8 cellular contexts compared by ENCODE assay signal in genomic region chr10:103395754-103396066, GRCh38. TPM values are rescaled to one million over a fixed set of nuclear protein-coding genes. Genes with fewer than 3 reads are reported as not detected.
DNase-seq lines count a peak whose midpoint lies in the region; ATAC-seq, FAIRE-seq and TF ChIP-seq lines count a peak whose summit lies in the region.

No MANE protein-coding gene starts in this region.

- intact Hi-C loops in OCI-LY7 (cut with micrococcal nuclease; ENCODE audit: unreplicated experiment) = loop anchor here (1.0 to 2.0 kb wide), 2 partner anchors 27 to 477 kb away; partner anchors contain the start of gene CNNM2

- H3K79me1 ChIP-seq in H1 (ENCODE audit: low read depth, low read length) = peaks cover 12% of the 10 kb centered on the region

- no peaks in the 10 kb centered on the region for H3K27me3 Mint-ChIP-seq in naive B cell

- FAIRE-seq in H1 (lab: Jason Lieb, UNC) = no peak

- no peak overlapping the region for H3K56ac ChIP-seq in H1 (replicated peaks; ENCODE audit: insufficient read length, low read depth, low read length)

- H3K14ac ChIP-seq in H1 (ENCODE audit: insufficient read length) = no peak overlapping the region

- H3K4me2 ChIP-seq in OCI-LY7 (ENCODE audit: low read length) = peak overlapping the region; percentile 87
- H3K4me2 ChIP-seq in H1 (ENCODE audit: insufficient read depth in 1 of 2, low read depth in 2 of 2, low read length in 2 of 2) = peak overlapping the region; percentile 93 to 95

- no peak overlapping the region for H3K18ac ChIP-seq in H1 (ENCODE audit: extremely low read depth, low read length)

- H3K4me3 ChIP-seq in OCI-LY7 (ENCODE audit: low read depth, low read length, poor library complexity, severe bottlenecking) (peak overlapping the region; percentile 89), H1 (ENCODE audit: extremely low read depth in 1 of 4, insufficient read depth in 2 of 4, low read depth in 3 of 4, low read length in 4 of 4) (peak overlapping the region; percentile 96 to 99 (median 96))

- no peak for ATAC-seq in naive B cell (ENCODE audit: low read depth in 2 of 2)
- no peak for ATAC-seq in HG02852 (IDR thresholded peaks at IDR 0.05; ENCODE audit: unreplicated experiment)

- no peak overlapping the region for H2BK12ac ChIP-seq in H1 (ENCODE audit: low read depth, low read length)

- no peak overlapping the region for H2BK15ac ChIP-seq in H1 (ENCODE audit: low read length)

- H2AFZ ChIP-seq in OCI-LY7 (ENCODE audit: low read length) (peak overlapping the region; percentile 60; the same call in 1 of the 2 replicates), H1 (ENCODE audit: low read length) (no peak overlapping the region)

- H3K27ac Mint-ChIP-seq in naive B cell = peak overlapping the region; percentile 78 to 96 (median 93)

- TF ChIP-seq POLR2A in H1 (IDR thresholded peaks at IDR 0.05; ENCODE audit: control extremely low read depth in 1 of 2, low read depth in 2 of 2, low read length in 2 of 2) = no peak

- peak overlapping the region; percentile 47 for H3K27ac ChIP-seq in OCI-LY7 (ENCODE audit: low read depth, low read length, poor library complexity, severe bottlenecking)
- peak overlapping the region; percentile 37 for H3K27ac ChIP-seq in H1 (ENCODE audit: low read depth, low read length)

- no peak overlapping the region for H2BK120ac ChIP-seq in H1 (replicated peaks; ENCODE audit: low read depth, low read length)

- peaks cover 13% of the 10 kb centered on the region for H3K23me2 ChIP-seq in H1 (ENCODE audit: low read depth, low read length)

- H2BK20ac ChIP-seq in H1 (ENCODE audit: low read length) = no peak overlapping the region

- peak; percentile 30 for DNase-seq in DMS 273 (lab: John Stamatoyannopoulos, UW; ENCODE audit: unreplicated experiment)
- DNase-seq in DMS 273 treated with DMSO at 0.1 percent for 48 hours (lab: John Stamatoyannopoulos, UW) = no peak
- DNase-seq in OCI-LY7 (ENCODE audit: low spot score) = peak; percentile 17
- no peak for DNase-seq in H1 (ENCODE audit: low read depth in 1 of 2, low spot score in 2 of 2)
- DNase-seq in naive B cell = no peak
- no peak for DNase-seq in NK-92 treated with Interleukin-12 subunit alpha and Interleukin-12 subunit beta, amount 100 ng/mL, for 24 hours (lab: John Stamatoyannopoulos, UW)
- no peak for DNase-seq in HuH-7.5 (ENCODE audit: low spot score)

- H4K91ac ChIP-seq in H1 (replicated peaks; ENCODE audit: insufficient read length, low read length) = no peak overlapping the region

- no TSS peak for BruUV-seq in OCI-LY7 (replicated peaks; lab: Mats Ljungman, UMichigan)

- WGBS in H1 (ENCODE audit: extremely low coverage in 1 of 2, insufficient coverage in 1 of 2, insufficient read length in 1 of 2, insufficient replicate concordance in 2 of 2, low coverage in 1 of 2, low lambda C conversion rate in 2 of 2, missing lambda C conversion rate in 1 of 2), 2 experiments = 12% methylated on average over 11 of the region's 11 CpGs; no CpG with 5 or more reads in 1 of the 2 experiments

- TF ChIP-seq RAD21 in H1 (IDR thresholded peaks at IDR 0.05 in 1 of 2, conservative IDR thresholded peaks at IDR 0.05 in 1 of 2; ENCODE audit: low read depth in 2 of 2, low read length in 2 of 2) = no peak

- H3K9me2 ChIP-seq in OCI-LY7 (ENCODE audit: insufficient read depth, low read length) = no peaks in the 10 kb centered on the region

- peak overlapping the region; percentile 91 to 99 (median 96) for H3K4me3 Mint-ChIP-seq in naive B cell

- H2AK5ac ChIP-seq in H1 (ENCODE audit: low read depth, low read length) = no peak overlapping the region

- no peak overlapping the region for H3K23ac ChIP-seq in H1 (ENCODE audit: insufficient read length)

- H4K5ac ChIP-seq in H1 (ENCODE audit: insufficient read length, low read depth, low read length) = no peak overlapping the region

- no peaks in the 10 kb centered on the region for H3K27me3 ChIP-seq in H1 (replicated peaks in 1 of 4; ENCODE audit: control insufficient read depth in 3 of 4, extremely low read depth in 1 of 4, insufficient read depth in 3 of 4, low read length in 3 of 4)

- H3K36me3 ChIP-seq in OCI-LY7 (ENCODE audit: insufficient read depth, low read length) (peaks cover 74% of the 10 kb centered on the region), H1 (ENCODE audit: control insufficient read depth in 2 of 4, insufficient read depth in 4 of 4, low read length in 3 of 4) (peaks cover 19 to 52% (median 26%) of the 10 kb centered on the region in 4 experiments)

- no peaks in the 10 kb centered on the region for H3K36me3 Mint-ChIP-seq in naive B cell

- no peaks in the 10 kb centered on the region for H3K9me3 ChIP-seq in OCI-LY7 (ENCODE audit: low read length)
- H3K9me3 ChIP-seq in H1 (ENCODE audit: insufficient read depth in 2 of 2, low read depth in 1 of 2, low read length in 1 of 2) = no peaks in the 10 kb centered on the region

- TF ChIP-seq CTCF in OCI-LY7 (conservative IDR thresholded peaks at IDR 0.05; ENCODE audit: low read length) (no peak), H1 (IDR thresholded peaks at IDR 0.05; ENCODE audit: control extremely low read depth in 1 of 3, insufficient read depth in 1 of 3, low read depth in 1 of 3, low read length in 3 of 3) (no peak)

- H3K9me3 Mint-ChIP-seq in naive B cell = no peaks in the 10 kb centered on the region

- peak overlapping the region; percentile 74 to 90 (median 82) for H3K9ac ChIP-seq in H1 (replicated peaks in 1 of 4; ENCODE audit: extremely low read depth in 1 of 4, low read depth in 3 of 4, low read length in 3 of 4)

- peaks cover 72% of the 10 kb centered on the region for H3K79me2 ChIP-seq in OCI-LY7 (ENCODE audit: insufficient read depth, low read depth, low read length)
- peaks cover 14 to 56% of the 10 kb centered on the region in 2 experiments for H3K79me2 ChIP-seq in H1 (ENCODE audit: control insufficient read depth in 1 of 2, insufficient read depth in 2 of 2, low read length in 2 of 2)

- H3K4me1 ChIP-seq in OCI-LY7 (ENCODE audit: insufficient read depth, low read length, poor library complexity, severe bottlenecking) (peaks cover 31% of the 10 kb centered on the region), H1 (replicated peaks in 1 of 4; ENCODE audit: control insufficient read depth in 3 of 4, insufficient read depth in 4 of 4, low read length in 3 of 4) (peaks cover 0 to 10% (median 2%) of the 10 kb centered on the region in 4 experiments; a peak in 6 of 7 replicates)

- POLR2A ChIA-PET in OCI-LY7 (lab: Charles Lee) = interaction anchor here (0.9 to 1.3 kb wide), 5 partner anchors 9 to 109 kb away, joined by 3 to 5 read pairs (median 3); no protein-coding TSS in a partner anchor
- POLR2A ChIA-PET in H1 (lab: Charles Lee; ENCODE audit: partially characterized antibody) = interaction anchor here (0.8 to 2.5 kb wide), 14 partner anchors 8 to 97 kb away, joined by 3 to 13 read pairs (median 3); partner anchors contain the start of genes NEURL1 and PCGF6

- no peak for TF ChIP-seq EP300 in H1 (IDR thresholded peaks at IDR 0.05; ENCODE audit: borderline replicate concordance in 1 of 2, low read depth in 2 of 2, low read length in 2 of 2)

- H3K4ac ChIP-seq in H1 (replicated peaks; ENCODE audit: insufficient read length, low read depth, low read length) = no peak overlapping the region

- H2BK5ac ChIP-seq in H1 (ENCODE audit: low read depth, low read length) = peak overlapping the region; percentile 78

- CTCF ChIA-PET in OCI-LY7 (lab: Charles Lee; ENCODE audit: unreplicated experiment) (no interaction called here), H1 (lab: Charles Lee; ENCODE audit: partially characterized antibody) (interaction anchor here (2.1 kb wide), 1 partner anchor 20 kb away, joined by 12 read pairs; no protein-coding TSS in a partner anchor)

- peaks cover 32 to 53% (median 47%) of the 10 kb centered on the region in 3 donors for H3K4me1 Mint-ChIP-seq in naive B cell

- H4K20me1 ChIP-seq in OCI-LY7 (ENCODE audit: insufficient read depth, low read length) = peaks cover 11% of the 10 kb centered on the region; the same call in 1 of the 2 replicates
- H4K20me1 ChIP-seq in H1 (replicated peaks in 1 of 2; ENCODE audit: control insufficient read depth in 1 of 2, insufficient read depth in 2 of 2, low read length in 2 of 2) = peaks cover 2% of the 10 kb centered on the region in 2 experiments

- no peak overlapping the region for H4K8ac ChIP-seq in H1 (ENCODE audit: extremely low read depth, insufficient read depth, low read length)

RNA-seq across cellular contexts. Expression of gene ATP5MK, which starts 0.6 kb away (rescaled TPM):
- 74.7 and 117 TPM in 2 replicates for total RNA-seq in OCI-LY7 (2014; rRNA removed; shearing (Covaris generic))
- total RNA-seq in OCI-LY7 (2022) = 276 and 307 TPM in 2 replicates
- total RNA-seq in H1 (2021; fragmentation: NEBNext Ultra II Directional; extraction: Animal tissue kit (Norgen Biotek cat#: 25700)) = 312 and 339 TPM in 2 replicates
- 144 and 280 TPM in 2 replicates for polyA plus RNA-seq in H1 (2011; rRNA removed)
- polyA plus RNA-seq in H1 (2011; cell fraction: cytosol; rRNA removed) = 298 TPM
- polyA plus RNA-seq in H1 (2011; cell fraction: nucleus; rRNA removed) = 42.4 TPM
- 189 to 357 TPM (median 246 TPM) in 4 replicates for polyA plus RNA-seq in H1 (2012, experiment 1 of 2)
- 776 TPM for polyA plus RNA-seq in H1 (2012, experiment 2 of 2)
- 668 TPM for polyA plus RNA-seq in H1 (2013, experiment 1 of 2)
- 698 TPM for polyA plus RNA-seq in H1 (2013, experiment 2 of 2)
- polyA minus RNA-seq in H1 (2011; rRNA and poly(A)+ RNA removed) = 18.2 and 24.8 TPM in 2 replicates
- polyA minus RNA-seq in H1 (2011; cell fraction: cytosol; rRNA and poly(A)+ RNA removed) = 13.4 TPM
- 30.1 TPM for polyA minus RNA-seq in H1 (2011; cell fraction: nucleus; rRNA and poly(A)+ RNA removed)
- 100 to 1,000 TPM; 364 to 441 (median 409) TPM for polyA plus RNA-seq in naive B cell (ENCODE audit: low read depth in 6 of 6)

RNA-seq across cellular contexts. Expression of gene PDCD11, which starts 0.7 kb away (rescaled TPM):
- total RNA-seq in OCI-LY7 (2014; rRNA removed; shearing (Covaris generic)) = 54.5 and 62.9 TPM in 2 replicates
- total RNA-seq in OCI-LY7 (2022) = 64.4 and 68.4 TPM in 2 replicates
- total RNA-seq in H1 (2021; fragmentation: NEBNext Ultra II Directional; extraction: Animal tissue kit (Norgen Biotek cat#: 25700)) = 78.5 and 79.1 TPM in 2 replicates
- 18.1 and 24.3 TPM in 2 replicates for polyA plus RNA-seq in H1 (2011; rRNA removed)
- 30.7 TPM for polyA plus RNA-seq in H1 (2011; cell fraction: cytosol; rRNA removed)
- polyA plus RNA-seq in H1 (2011; cell fraction: nucleus; rRNA removed) = 90.1 TPM
- 53.2 to 61.0 TPM (median 55.8 TPM) in 4 replicates for polyA plus RNA-seq in H1 (2012, experiment 1 of 2)
- polyA plus RNA-seq in H1 (2012, experiment 2 of 2) = 12.5 TPM
- 44.6 TPM for polyA plus RNA-seq in H1 (2013, experiment 1 of 2)
- polyA plus RNA-seq in H1 (2013, experiment 2 of 2) = 49.0 TPM
- polyA minus RNA-seq in H1 (2011; rRNA and poly(A)+ RNA removed) = 91.5 and 96.4 TPM in 2 replicates
- 37.8 TPM for polyA minus RNA-seq in H1 (2011; cell fraction: cytosol; rRNA and poly(A)+ RNA removed)
- 71.9 TPM for polyA minus RNA-seq in H1 (2011; cell fraction: nucleus; rRNA and poly(A)+ RNA removed)
- polyA plus RNA-seq in naive B cell (ENCODE audit: low read depth in 6 of 6) = 10 to 100 TPM in 2 of 6 donors, 1 to 10 TPM in 4; 5.0 to 16.0 (median 9.4) TPM

RNA-seq across cellular contexts. Expression of gene TAF5, which starts 27.9 kb away (rescaled TPM):
- total RNA-seq in OCI-LY7 (2014; rRNA removed; shearing (Covaris generic)) = 15.9 and 20.2 TPM in 2 replicates
- total RNA-seq in OCI-LY7 (2022) = 17.6 and 17.8 TPM in 2 replicates
- 14.5 and 15.6 TPM in 2 replicates for total RNA-seq in H1 (2021; fragmentation: NEBNext Ultra II Directional; extraction: Animal tissue kit (Norgen Biotek cat#: 25700))
- polyA plus RNA-seq in H1 (2011; rRNA removed) (4.0 and 5.8 TPM in 2 replicates), naive B cell (ENCODE audit: low read depth in 6 of 6) (1 to 10 TPM; 3.4 to 5.3 (median 4.2) TPM)
- 6.8 TPM for polyA plus RNA-seq in H1 (2011; cell fraction: cytosol; rRNA removed)
- polyA plus RNA-seq in H1 (2011; cell fraction: nucleus; rRNA removed) = 2.3 TPM
- 6.9 to 12.3 TPM (median 8.3 TPM) in 4 replicates for polyA plus RNA-seq in H1 (2012, experiment 1 of 2)
- 1.4 TPM for polyA plus RNA-seq in H1 (2012, experiment 2 of 2)
- 8.2 TPM for polyA plus RNA-seq in H1 (2013, experiment 1 of 2)
- 9.1 TPM for polyA plus RNA-seq in H1 (2013, experiment 2 of 2)
- polyA minus RNA-seq in H1 (2011; rRNA and poly(A)+ RNA removed) = 7.5 and 7.8 TPM in 2 replicates
- 6.7 TPM for polyA minus RNA-seq in H1 (2011; cell fraction: cytosol; rRNA and poly(A)+ RNA removed)
- 6.0 TPM for polyA minus RNA-seq in H1 (2011; cell fraction: nucleus; rRNA and poly(A)+ RNA removed)

RNA-seq across cellular contexts. Expression of gene PCGF6, which starts 44.8 kb away (rescaled TPM):
- 14.9 and 16.0 TPM in 2 replicates for total RNA-seq in OCI-LY7 (2014; rRNA removed; shearing (Covaris generic))
- total RNA-seq in OCI-LY7 (2022) = 12.3 and 12.6 TPM in 2 replicates
- 16.2 and 18.6 TPM in 2 replicates for total RNA-seq in H1 (2021; fragmentation: NEBNext Ultra II Directional; extraction: Animal tissue kit (Norgen Biotek cat#: 25700))
- polyA plus RNA-seq in H1 (2011; rRNA removed) (4.0 and 6.9 TPM in 2 replicates), naive B cell (ENCODE audit: low read depth in 6 of 6) (10 to 100 TPM in 2 of 6 donors, 1 to 10 TPM in 4; 7.9 to 12.2 (median 9.1) TPM)
- polyA plus RNA-seq in H1 (2011; cell fraction: cytosol; rRNA removed) = 8.9 TPM
- polyA plus RNA-seq in H1 (2011; cell fraction: nucleus; rRNA removed) = 2.8 TPM
- polyA plus RNA-seq in H1 (2012, experiment 1 of 2) = 11.2 to 18.2 TPM (median 11.6 TPM) in 4 replicates
- polyA plus RNA-seq in H1 (2012, experiment 2 of 2) = 1.6 TPM
- 7.5 TPM for polyA plus RNA-seq in H1 (2013, experiment 1 of 2)
- polyA plus RNA-seq in H1 (2013, experiment 2 of 2) = 7.6 TPM
- 5.1 and 5.2 TPM in 2 replicates for polyA minus RNA-seq in H1 (2011; rRNA and poly(A)+ RNA removed)
- polyA minus RNA-seq in H1 (2011; cell fraction: cytosol; rRNA and poly(A)+ RNA removed) = 5.1 TPM
- polyA minus RNA-seq in H1 (2011; cell fraction: nucleus; rRNA and poly(A)+ RNA removed) = 5.8 TPM

RNA-seq across cellular contexts. Expression of gene CALHM2, which starts 56.5 kb away (rescaled TPM):
- not detected in 2 replicates for total RNA-seq in OCI-LY7 (2014; rRNA removed; shearing (Covaris generic))
- not detected in 2 replicates for total RNA-seq in OCI-LY7 (2022)
- total RNA-seq in H1 (2021; fragmentation: NEBNext Ultra II Directional; extraction: Animal tissue kit (Norgen Biotek cat#: 25700)) = 1.2 and 1.9 TPM in 2 replicates
- polyA plus RNA-seq in H1 (2011; rRNA removed) (2.4 and 2.5 TPM in 2 replicates), naive B cell (ENCODE audit: low read depth in 6 of 6) (1 to 10 TPM in 2 of 6 donors, under 1 TPM in 3, not detected in 1; 0.39 to 2.3 (median 1.00) TPM)
- 2.3 TPM for polyA plus RNA-seq in H1 (2011; cell fraction: cytosol; rRNA removed)
- polyA plus RNA-seq in H1 (2011; cell fraction: nucleus; rRNA removed) = 3.2 TPM
- 3.0 to 5.8 TPM (median 4.1 TPM) in 4 replicates for polyA plus RNA-seq in H1 (2012, experiment 1 of 2)
- 1.7 TPM for polyA plus RNA-seq in H1 (2012, experiment 2 of 2)
- 1.4 TPM for polyA plus RNA-seq in H1 (2013, experiment 1 of 2)
- 1.1 TPM for polyA plus RNA-seq in H1 (2013, experiment 2 of 2)
- 1.8 and 2.3 TPM in 2 replicates for polyA minus RNA-seq in H1 (2011; rRNA and poly(A)+ RNA removed)
- polyA minus RNA-seq in H1 (2011; cell fraction: cytosol; rRNA and poly(A)+ RNA removed) = 0.81 TPM
- polyA minus RNA-seq in H1 (2011; cell fraction: nucleus; rRNA and poly(A)+ RNA removed) = 4.2 TPM

Comparison
In these comparisons a context has a peak if more than half of its experiments do, and no peak if none do; other contexts are left out.
1. DNase-seq: peak in DMS 273 (single experiment) and OCI-LY7 (single experiment); none in DMS 273 treated with DMSO at 0.1 percent for 48 hours (single experiment), H1 (0 of 2), naive B cell (single experiment), NK-92 treated with Interleukin-12 subunit alpha and Interleukin-12 subunit beta, amount 100 ng/mL, for 24 hours (single experiment) and HuH-7.5 (single experiment).